13 cellular contexts compared by ENCODE assay signal in the genomic region with DNA sequence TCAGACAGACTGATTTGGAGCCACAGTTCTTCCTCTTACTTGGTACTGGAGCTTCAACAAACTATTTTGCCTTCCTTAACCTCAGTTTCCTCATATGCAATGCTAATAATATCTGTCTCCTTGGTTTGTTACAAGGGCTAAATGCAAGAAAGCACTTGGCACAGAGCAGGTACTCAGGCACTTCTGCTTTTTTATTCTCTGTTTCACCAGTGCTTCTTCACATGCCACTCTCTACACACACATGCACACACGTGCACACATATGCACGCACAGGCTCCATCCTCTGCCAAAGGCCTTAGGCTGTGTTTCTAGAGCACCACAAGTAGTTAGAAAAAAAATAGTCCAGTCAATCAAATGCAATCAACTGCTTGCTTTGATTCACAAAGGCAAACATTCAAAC.
DNase-seq lines count a peak whose midpoint lies in the region; ATAC-seq and TF ChIP-seq lines count a peak whose summit lies in the region.
"Had no signal": no experiment of that assay in that cellular context is flagged by ENCODE, and none has a peak within 500 bp of the region (broad histone marks: within the 10 kb centered on the region; RNA-seq: fewer than 3 reads in every experiment).

No MANE protein-coding gene starts in this region.

- ATAC-seq in HG02798 (IDR thresholded peaks at IDR 0.05; ENCODE audit: poor library complexity, unreplicated experiment) (peak; percentile 53), omental fat pad (ENCODE audit: low FRiP score) (no peak)
- ATAC-seq in activated CD8-positive, alpha-beta memory T cell treated with anti-CD3 and anti-CD28 coated beads, Interleukin-2, amount 10 ng/mL, durations not matched to agents 7 days and 5 days = no peak
- ATAC-seq: GM23338 had no signal

- peaks cover 12% of the 10 kb centered on the region for H3K27me3 Mint-ChIP-seq in activated CD8-positive, alpha-beta memory T cell treated with anti-CD3 and anti-CD28 coated beads, Interleukin-2, amount 10 ng/mL, durations not matched to agents 7 days and 5 days

- no peak for TF ChIP-seq CTCF in omental fat pad (IDR thresholded peaks at IDR 0.05)

- DNase-seq in NCI-H1694 (lab: John Stamatoyannopoulos, UW) = peak; percentile 9
- no peak for DNase-seq in NCI-H1694 treated with DMSO at 0.1 percent for 48 hours (lab: John Stamatoyannopoulos, UW)
- peak; percentile 66 for DNase-seq in MV-4-11 (lab: John Stamatoyannopoulos, UW)
- DNase-seq in pons (ENCODE audit: low spot score) = peak; percentile 81
- DNase-seq in activated CD8-positive, alpha-beta memory T cell treated with anti-CD3 and anti-CD28 coated beads, Interleukin-2, amount 10 ng/mL, durations not matched to agents 7 days and 5 days = no peak
- no peak for DNase-seq in DMS79 (lab: John Stamatoyannopoulos, UW)
- no peak for DNase-seq in omental fat pad (ENCODE audit: low spot score)
- DNase-seq: esophagus squamous epithelium; IMR-90; islet precursor cell; stimulated activated CD4-positive, alpha-beta T cell treated with anti-CD3 and anti-CD28 coated beads, Interleukin-4, amount 100 ng/mL, for 4 hours had no signal

- H3K4me3 Mint-ChIP-seq in activated CD8-positive, alpha-beta memory T cell treated with anti-CD3 and anti-CD28 coated beads, Interleukin-2, amount 10 ng/mL, durations not matched to agents 7 days and 5 days = no peak overlapping the region
- H3K4me3 Mint-ChIP-seq: GM23338 had no signal

- no peaks in the 10 kb centered on the region for H3K36me3 Mint-ChIP-seq in activated CD8-positive, alpha-beta memory T cell treated with anti-CD3 and anti-CD28 coated beads, Interleukin-2, amount 10 ng/mL, durations not matched to agents 7 days and 5 days

- H3K9me3 Mint-ChIP-seq in activated CD8-positive, alpha-beta memory T cell treated with anti-CD3 and anti-CD28 coated beads, Interleukin-2, amount 10 ng/mL, durations not matched to agents 7 days and 5 days (ENCODE audit: low read depth) = no peaks in the 10 kb centered on the region
- H3K9me3 Mint-ChIP-seq: GM23338 had no signal

- no peak overlapping the region for H3K27ac Mint-ChIP-seq in activated CD8-positive, alpha-beta memory T cell treated with anti-CD3 and anti-CD28 coated beads, Interleukin-2, amount 10 ng/mL, durations not matched to agents 7 days and 5 days
- H3K27ac Mint-ChIP-seq: GM23338 had no signal

- CTCF ChIA-PET in activated CD8-positive, alpha-beta memory T cell treated with anti-CD3 and anti-CD28 coated beads, Interleukin-2, amount 10 ng/mL, durations not matched to agents 7 days and 5 days (lab: Charles Lee) = no interaction called here

- H3K4me1 Mint-ChIP-seq in activated CD8-positive, alpha-beta memory T cell treated with anti-CD3 and anti-CD28 coated beads, Interleukin-2, amount 10 ng/mL, durations not matched to agents 7 days and 5 days = peaks cover 8% of the 10 kb centered on the region

Comparison
In these comparisons a context has a peak if more than half of its experiments do, and no peak if none do; other contexts are left out.
1. DNase-seq: peak in NCI-H1694 (single experiment), MV-4-11 (single experiment) and pons (single experiment); none in NCI-H1694 treated with DMSO at 0.1 percent for 48 hours (single experiment), activated CD8-positive, alpha-beta memory T cell treated with anti-CD3 and anti-CD28 coated beads, Interleukin-2, amount 10 ng/mL, durations not matched to agents 7 days and 5 days (single experiment), DMS79 (single experiment) and omental fat pad (single experiment).